10 cellular contexts compared by ENCODE assay signal in the genomic region with DNA sequence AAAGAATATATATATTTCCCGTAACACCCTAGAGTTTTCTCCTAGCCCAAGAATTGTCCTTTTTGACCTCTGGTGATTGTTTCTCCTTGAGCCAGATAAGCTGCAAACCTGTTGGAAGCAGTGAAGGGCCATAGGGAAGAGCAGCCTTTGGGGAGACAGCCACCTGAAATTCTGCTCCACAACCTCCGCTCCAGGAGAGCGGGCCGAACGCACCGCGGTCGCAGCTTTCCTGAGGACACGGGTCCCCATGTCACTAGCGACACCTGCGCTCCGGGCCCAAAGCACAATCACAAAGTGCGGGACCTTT. TPM values are rescaled to one million over a fixed set of nuclear protein-coding genes. Genes with fewer than 3 reads are reported as not detected.
DNase-seq lines count a peak whose midpoint lies in the region; ATAC-seq, FAIRE-seq and TF ChIP-seq lines count a peak whose summit lies in the region.
"Had no signal": no experiment of that assay in that cellular context is flagged by ENCODE, and none has a peak within 500 bp of the region (broad histone marks: within the 10 kb centered on the region; RNA-seq: fewer than 3 reads in every experiment).

No MANE protein-coding gene starts in this region.

- peak overlapping the region; percentile 75 to 83 for H3K27ac ChIP-seq in right atrium auricular region
- H3K27ac ChIP-seq in pancreas, result peak overlapping the region; percentile 87 to 96 (median 92)

- TF ChIP-seq POLR2A in H54 (IDR thresholded peaks at IDR 0.05; ENCODE audit: low read depth, low read length), result no peak

- H3K4me3 ChIP-seq in right atrium auricular region (peak overlapping the region; percentile 51 to 68), pancreas (peak overlapping the region; percentile 47 to 83 (median 64))

- H3K36me3 ChIP-seq in right atrium auricular region (no peaks in the 10 kb centered on the region), pancreas (no peaks in the 10 kb centered on the region)

- H3K9me3 ChIP-seq in right atrium auricular region (no peaks in the 10 kb centered on the region), pancreas (no peaks in the 10 kb centered on the region)

- WGBS in pancreas, 2 donors, result 8 to 9% methylated on average over 13 of the region's 13 CpGs

- no peaks in the 10 kb centered on the region for H3K9me3 Mint-ChIP-seq in activated T-cell treated with anti-CD3 and anti-CD28 coated beads, Interleukin-2, amount 50 U/mL, for 24 hours

- H3K27me3 ChIP-seq in right atrium auricular region (no peaks in the 10 kb centered on the region), pancreas (no peaks in the 10 kb centered on the region)

- no peak for FAIRE-seq in pancreas (lab: Jason Lieb, UNC)
- no peak for FAIRE-seq in H54 (lab: Jason Lieb, UNC)
- FAIRE-seq: islet of Langerhans had no signal

- intact Hi-C loops in pancreas (cut with DNase I), result no loop called here

- no peaks in the 10 kb centered on the region for H3K36me3 Mint-ChIP-seq in activated T-cell treated with anti-CD3 and anti-CD28 coated beads, Interleukin-2, amount 50 U/mL, for 24 hours (ENCODE audit: low read depth)

- no peak overlapping the region for H3K27ac Mint-ChIP-seq in activated T-cell treated with anti-CD3 and anti-CD28 coated beads, Interleukin-2, amount 50 U/mL, for 24 hours

- no peak overlapping the region for H3K4me3 Mint-ChIP-seq in activated T-cell treated with anti-CD3 and anti-CD28 coated beads, Interleukin-2, amount 50 U/mL, for 24 hours

- ATAC-seq in pancreas, result peak; percentile 49 to 69 (median 60)
- ATAC-seq in HG03196 (IDR thresholded peaks at IDR 0.05; ENCODE audit: unreplicated experiment), result no peak

- peaks cover 5% of the 10 kb centered on the region for H3K4me1 Mint-ChIP-seq in activated T-cell treated with anti-CD3 and anti-CD28 coated beads, Interleukin-2, amount 50 U/mL, for 24 hours (ENCODE audit: low read depth)

- peaks cover 45% of the 10 kb centered on the region for H3K27me3 Mint-ChIP-seq in activated T-cell treated with anti-CD3 and anti-CD28 coated beads, Interleukin-2, amount 50 U/mL, for 24 hours

- DNase-seq in DMS53 treated with DMSO at 0.1 percent for 48 hours (lab: John Stamatoyannopoulos, UW; ENCODE audit: unreplicated experiment) (peak; percentile 7), SW480 (ENCODE audit: low spot score) (peak; percentile 19), right atrium auricular region (ENCODE audit: low spot score) (no peak), pancreas (no peak), middle frontal gyrus (ENCODE audit: extremely low spot score, low spot score) (no peak), H54 (ENCODE audit: insufficient read length, low spot score) (no peak)
- no peak for DNase-seq in activated T-cell treated with anti-CD3 and anti-CD28 coated beads, Interleukin-2, amount 50 U/mL, for 24 hours
- DNase-seq: DMS79 had no signal

- TF ChIP-seq CTCF in right atrium auricular region (IDR thresholded peaks at IDR 0.05) (no peak), pancreas (IDR thresholded peaks at IDR 0.05) (no peak)

- H3K4me1 ChIP-seq in right atrium auricular region (peaks cover 0 to 15% of the 10 kb centered on the region in 2 donors), pancreas (peaks cover 0 to 9% (median 3%) of the 10 kb centered on the region in 3 donors)

RNA-seq across cellular contexts. Expression of a gene that starts 0.6 kb away (rescaled TPM):
- 10 to 100 TPM; 64.4 to 72.7 TPM for total RNA-seq in right atrium auricular region
- total RNA-seq in pancreas, result 10 to 100 TPM; 23.2 to 62.1 (median 26.5) TPM
- 10 to 100 TPM in 1 of 2 donors, 1 to 10 TPM in 1; 7.6 to 15.8 TPM for polyA plus RNA-seq in pancreas

RNA-seq across cellular contexts. Expression of a gene that starts 49.8 kb away (rescaled TPM):
- total RNA-seq in right atrium auricular region (under 1 TPM in 1 of 2 donors, not detected in 1; 0.08 TPM), pancreas (not detected)
- polyA plus RNA-seq in pancreas, result under 1 TPM in 1 of 2 donors, not detected in 1; 0.02 TPM

Comparison
In these comparisons a context has a peak if more than half of its experiments do, and no peak if none do; other contexts are left out.
1. DNase-seq: peak in DMS53 treated with DMSO at 0.1 percent for 48 hours (single experiment) and SW480 (single experiment); none in right atrium auricular region (single experiment), pancreas (0 of 6), activated T-cell treated with anti-CD3 and anti-CD28 coated beads, Interleukin-2, amount 50 U/mL, for 24 hours (single experiment), middle frontal gyrus (single experiment) and H54 (single experiment).